In genomic region chr2:44118257-44118656, GRCh38 we compare ENCODE assay signal across 1 cellular context.
TF ChIP-seq lines count a peak whose summit lies in the region.

No MANE protein-coding gene starts in this region.

TF ChIP-seq in K562, 482 proteins besides CTCF, POLR2A, EP300 and RAD21 (continued from another document):
- TF ChIP-seq ATF3 (IDR thresholded peaks at IDR 0.05) (peak; percentile 76), ATF3 (CRISPR knock-in tag; conservative IDR thresholded peaks at IDR 0.05) (no peak), MEF2A (IDR thresholded peaks at IDR 0.05; ENCODE audit: control insufficient read depth, low read depth, low read length) (peak; percentile 86), TRIM24 (IDR thresholded peaks at IDR 0.05) (peak; percentile 11 to 33; a peak in 1 of 4 replicates), CBX1 (IDR thresholded peaks at IDR 0.05; ENCODE audit: low read depth) (0 out of 2 replicates have a peak, but pooled peaks have one; percentile 20), CREM (IDR thresholded peaks at IDR 0.05; ENCODE audit: low read depth) (peak; percentile 39; the same call in 1 of the 2 replicates), TCF7 (IDR thresholded peaks at IDR 0.05; ENCODE audit: borderline replicate concordance) (no peak), SRF (CRISPR knock-in tag; IDR thresholded peaks at IDR 0.05) (no peak), RCOR1 (IDR thresholded peaks at IDR 0.05; ENCODE audit: borderline replicate concordance in 1 of 2, low read depth in 2 of 2, low read length in 2 of 2) (0 out of 4 replicates have a peak, but pooled peaks of 1 of the 2 experiments have one; percentile 34), BRF2 (IDR thresholded peaks at IDR 0.05; ENCODE audit: borderline replicate concordance, insufficient read depth, insufficient read length) (no peak)
- TF ChIP-seq, protein P1, sequence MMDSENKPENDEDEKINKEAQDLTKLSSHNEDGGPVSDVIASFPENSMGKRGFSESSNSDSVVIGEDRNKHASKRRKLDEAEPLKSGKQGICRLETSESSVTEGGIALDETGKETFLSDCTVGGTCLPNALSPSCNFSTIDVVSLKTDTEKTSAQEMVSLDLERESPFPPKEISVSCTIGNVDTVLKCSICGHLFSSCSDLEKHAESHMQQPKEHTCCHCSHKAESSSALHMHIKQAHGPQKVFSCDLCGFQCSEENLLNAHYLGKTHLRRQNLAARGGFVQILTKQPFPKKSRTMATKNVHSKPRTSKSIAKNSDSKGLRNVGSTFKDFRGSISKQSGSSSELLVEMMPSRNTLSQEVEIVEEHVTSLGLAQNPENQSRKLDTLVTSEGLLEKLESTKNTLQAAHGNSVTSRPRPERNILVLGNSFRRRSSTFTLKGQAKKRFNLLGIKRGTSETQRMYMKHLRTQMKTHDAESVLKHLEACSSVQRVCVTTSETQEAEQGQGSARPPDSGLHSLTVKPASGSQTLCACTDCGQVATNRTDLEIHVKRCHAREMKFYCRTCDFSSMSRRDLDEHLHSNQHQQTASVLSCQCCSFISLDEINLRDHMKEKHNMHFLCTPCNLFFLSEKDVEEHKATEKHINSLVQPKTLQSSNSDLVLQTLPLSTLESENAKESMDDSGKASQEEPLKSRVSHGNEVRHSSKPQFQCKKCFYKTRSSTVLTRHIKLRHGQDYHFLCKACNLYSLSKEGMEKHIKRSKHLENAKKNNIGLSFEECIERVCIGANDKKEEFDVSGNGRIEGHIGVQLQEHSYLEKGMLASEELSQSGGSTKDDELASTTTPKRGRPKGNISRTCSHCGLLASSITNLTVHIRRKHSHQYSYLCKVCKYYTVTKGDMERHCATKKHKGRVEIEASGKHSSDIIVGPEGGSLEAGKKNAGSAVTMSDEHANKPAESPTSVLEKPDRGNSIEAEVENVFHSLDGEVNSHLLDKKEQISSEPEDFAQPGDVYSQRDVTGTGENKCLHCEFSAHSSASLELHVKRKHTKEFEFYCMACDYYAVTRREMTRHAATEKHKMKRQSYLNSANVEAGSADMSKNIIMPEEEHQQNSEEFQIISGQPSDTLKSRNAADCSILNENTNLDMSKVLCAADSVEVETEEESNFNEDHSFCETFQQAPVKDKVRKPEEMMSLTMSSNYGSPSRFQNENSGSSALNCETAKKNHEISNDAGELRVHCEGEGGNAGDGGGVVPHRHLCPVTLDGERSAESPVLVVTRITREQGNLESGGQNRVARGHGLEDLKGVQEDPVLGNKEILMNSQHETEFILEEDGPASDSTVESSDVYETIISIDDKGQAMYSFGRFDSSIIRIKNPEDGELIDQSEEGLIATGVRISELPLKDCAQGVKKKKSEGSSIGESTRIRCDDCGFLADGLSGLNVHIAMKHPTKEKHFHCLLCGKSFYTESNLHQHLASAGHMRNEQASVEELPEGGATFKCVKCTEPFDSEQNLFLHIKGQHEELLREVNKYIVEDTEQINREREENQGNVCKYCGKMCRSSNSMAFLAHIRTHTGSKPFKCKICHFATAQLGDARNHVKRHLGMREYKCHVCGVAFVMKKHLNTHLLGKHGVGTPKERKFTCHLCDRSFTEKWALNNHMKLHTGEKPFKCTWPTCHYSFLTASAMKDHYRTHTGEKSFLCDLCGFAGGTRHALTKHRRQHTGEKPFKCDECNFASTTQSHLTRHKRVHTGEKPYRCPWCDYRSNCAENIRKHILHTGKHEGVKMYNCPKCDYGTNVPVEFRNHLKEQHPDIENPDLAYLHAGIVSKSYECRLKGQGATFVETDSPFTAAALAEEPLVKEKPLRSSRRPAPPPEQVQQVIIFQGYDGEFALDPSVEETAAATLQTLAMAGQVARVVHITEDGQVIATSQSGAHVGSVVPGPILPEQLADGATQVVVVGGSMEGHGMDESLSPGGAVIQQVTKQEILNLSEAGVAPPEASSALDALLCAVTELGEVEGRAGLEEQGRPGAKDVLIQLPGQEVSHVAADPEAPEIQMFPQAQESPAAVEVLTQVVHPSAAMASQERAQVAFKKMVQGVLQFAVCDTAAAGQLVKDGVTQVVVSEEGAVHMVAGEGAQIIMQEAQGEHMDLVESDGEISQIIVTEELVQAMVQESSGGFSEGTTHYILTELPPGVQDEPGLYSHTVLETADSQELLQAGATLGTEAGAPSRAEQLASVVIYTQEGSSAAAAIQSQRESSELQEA (IDR thresholded peaks at IDR 0.05; ENCODE audit: low read depth): no peak
- TF ChIP-seq, protein P2, sequence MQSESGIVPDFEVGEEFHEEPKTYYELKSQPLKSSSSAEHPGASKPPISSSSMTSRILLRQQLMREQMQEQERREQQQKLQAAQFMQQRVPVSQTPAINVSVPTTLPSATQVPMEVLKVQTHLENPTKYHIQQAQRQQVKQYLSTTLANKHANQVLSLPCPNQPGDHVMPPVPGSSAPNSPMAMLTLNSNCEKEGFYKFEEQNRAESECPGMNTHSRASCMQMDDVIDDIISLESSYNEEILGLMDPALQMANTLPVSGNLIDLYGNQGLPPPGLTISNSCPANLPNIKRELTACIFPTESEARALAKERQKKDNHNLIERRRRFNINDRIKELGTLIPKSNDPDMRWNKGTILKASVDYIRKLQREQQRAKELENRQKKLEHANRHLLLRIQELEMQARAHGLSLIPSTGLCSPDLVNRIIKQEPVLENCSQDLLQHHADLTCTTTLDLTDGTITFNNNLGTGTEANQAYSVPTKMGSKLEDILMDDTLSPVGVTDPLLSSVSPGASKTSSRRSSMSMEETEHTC (IDR thresholded peaks at IDR 0.05): 0 out of 2 replicates have a peak, but pooled peaks have one; percentile 28
